In genomic region chr5:61330341-61330878, GRCh38 we compare ENCODE assay signal across 7 cellular contexts. TPM values are rescaled to one million over a fixed set of nuclear protein-coding genes. Genes with fewer than 3 reads are reported as not detected.
DNase-seq lines count a peak whose midpoint lies in the region; ATAC-seq and TF ChIP-seq lines count a peak whose summit lies in the region.

No MANE protein-coding gene starts in this region.

- H3K36me3 ChIP-seq in SJSA1, result peaks cover 26% of the 10 kb centered on the region
- no peaks in the 10 kb centered on the region for H3K36me3 ChIP-seq in liver (ENCODE audit: control insufficient read depth in 4 of 4, insufficient read depth in 3 of 4, low read depth in 1 of 4, low read length in 3 of 4)

- ATAC-seq in HG03175 (IDR thresholded peaks at IDR 0.05; ENCODE audit: unreplicated experiment) (peak; percentile 0), HG03571 (IDR thresholded peaks at IDR 0.05; ENCODE audit: unreplicated experiment) (no peak)

- H3K27ac ChIP-seq in SJSA1 (peak overlapping the region; percentile 59), coronary artery (peak overlapping the region; percentile 93 to 98), liver (ENCODE audit: low read depth in 1 of 2, low read length in 2 of 2) (peak overlapping the region; percentile 98)

- peak; percentile 94 for DNase-seq in ELF-1 (ENCODE audit: low read depth, low spot score)
- peak in 1 of 2 experiments; percentile 72 for DNase-seq in SJSA1 (ENCODE audit: low read depth in 1 of 2, low spot score in 2 of 2)
- DNase-seq in coronary artery (ENCODE audit: low spot score), result peak; percentile 80
- DNase-seq in superior temporal gyrus (ENCODE audit: extremely low spot score), result peak; percentile 70

- H3K27me3 ChIP-seq in SJSA1 (replicated peaks) (no peaks in the 10 kb centered on the region), liver (ENCODE audit: control insufficient read depth in 4 of 4, insufficient read depth in 4 of 4, low read length in 3 of 4) (no peaks in the 10 kb centered on the region)

- WGBS in liver, result 2% methylated on average over 32 of the region's 32 CpGs

- TF ChIP-seq RAD21 in liver (IDR thresholded peaks at IDR 0.05), result peak; percentile 11 to 36

- H3K4me3 ChIP-seq in SJSA1 (peak overlapping the region; percentile 90), coronary artery (peak overlapping the region; percentile 98), liver (ENCODE audit: low read depth in 1 of 3, low read length in 3 of 3) (peak overlapping the region; percentile 71 to 92 (median 84))

- H3K9me3 ChIP-seq in SJSA1 (replicated peaks) (0 out of 2 replicates have a peak, but pooled peaks cover 3% of the 10 kb centered on the region), liver (ENCODE audit: control insufficient read depth in 4 of 4, low read length in 3 of 4) (no peaks in the 10 kb centered on the region)

- H3K4me1 ChIP-seq in SJSA1 (replicated peaks), result peaks cover 37% of the 10 kb centered on the region
- H3K4me1 ChIP-seq in liver (ENCODE audit: control insufficient read depth in 4 of 4, insufficient read depth in 4 of 4, low read length in 3 of 4), result peaks cover 0 to 25% (median 15%) of the 10 kb centered on the region in 4 donors

- peak overlapping the region; percentile 29 to 77 for H3K9ac ChIP-seq in liver (ENCODE audit: low read depth in 1 of 2, low read length in 2 of 2)

- TF ChIP-seq CTCF in coronary artery (IDR thresholded peaks at IDR 0.05) (no peak), liver (IDR thresholded peaks at IDR 0.05; ENCODE audit: low read depth, low read length, missing input control) (no peak)

TF ChIP-seq in liver, 16 proteins besides CTCF, POLR2A, EP300 and RAD21:
- TF ChIP-seq FOXA1 (IDR thresholded peaks at IDR 0.05) (no peak), HNF4G (IDR thresholded peaks at IDR 0.05) (no peak), MAX (IDR thresholded peaks at IDR 0.05) (peak; percentile 49), FOXA2 (IDR thresholded peaks at IDR 0.05) (no peak), ATF3 (IDR thresholded peaks at IDR 0.05) (no peak), TAF1 (conservative IDR thresholded peaks at IDR 0.05) (no peak), GABPA (IDR thresholded peaks at IDR 0.05 in 1 of 2, conservative IDR thresholded peaks at IDR 0.05 in 1 of 2) (no peak), EGR1 (IDR thresholded peaks at IDR 0.05; ENCODE audit: low read depth in 2 of 2) (no peak), REST (IDR thresholded peaks at IDR 0.05) (no peak), HNF4A (conservative IDR thresholded peaks at IDR 0.05) (no peak), JUND (IDR thresholded peaks at IDR 0.05) (no peak), ZBTB33 (IDR thresholded peaks at IDR 0.05) (no peak), RXRA (IDR thresholded peaks at IDR 0.05) (peak in 1 of 2 donors; percentile 16), NR2F2 (IDR thresholded peaks at IDR 0.05) (no peak), YY1 (IDR thresholded peaks at IDR 0.05) (peak; percentile 55), SP1 (IDR thresholded peaks at IDR 0.05) (peak; percentile 7)

RNA-seq across cellular contexts. Expression of gene ZSWIM6, which starts 1.6 kb away (rescaled TPM):
- 5.7 and 13.1 TPM in 2 replicates for total RNA-seq in SJSA1 (2014; rRNA removed; shearing (Covaris generic))
- total RNA-seq in liver, result 1 to 10 TPM; 5.0 to 5.2 TPM
- 1 to 10 TPM; 1.3 to 1.7 TPM for polyA plus RNA-seq in liver
